Comparison of ENCODE assay signal across 22 cellular contexts in the genomic region with DNA sequence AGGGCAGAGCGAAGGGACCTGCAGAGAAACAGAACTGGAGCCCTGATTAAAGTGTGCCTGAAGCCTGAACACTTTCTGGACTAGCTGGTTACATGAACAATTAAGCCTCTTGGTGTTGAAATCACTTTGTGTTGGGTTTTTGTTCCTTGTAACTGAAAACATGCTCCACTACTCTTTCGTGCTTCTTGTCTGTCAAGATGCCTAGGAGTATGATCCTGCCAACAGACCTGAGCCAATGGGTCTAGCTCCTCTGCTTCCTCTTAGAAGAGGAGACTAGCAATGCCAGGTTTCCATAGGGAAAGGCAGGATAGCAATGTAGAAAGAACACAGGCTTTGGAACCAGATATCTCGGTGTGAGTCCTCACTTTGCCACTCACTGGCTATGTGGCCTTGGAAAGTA. TPM values are rescaled to one million over a fixed set of nuclear protein-coding genes. Genes with fewer than 3 reads are reported as not detected.
DNase-seq lines count a peak whose midpoint lies in the region; ATAC-seq and TF ChIP-seq lines count a peak whose summit lies in the region.
"Had no signal": no experiment of that assay in that cellular context is flagged by ENCODE, and none has a peak within 500 bp of the region (broad histone marks: within the 10 kb centered on the region; RNA-seq: fewer than 3 reads in every experiment).

No MANE protein-coding gene starts in this region.

- intact Hi-C loops in left lung (cut with DNase I) = loop anchor here in 1 of 2 donors (5.0 to 10.0 kb wide), 3 partner anchors 68 to 246 kb away; no protein-coding TSS in a partner anchor

- no peaks in the 10 kb centered on the region for H4K20me1 ChIP-seq in BLaER1 treated with 17β-estradiol and CSF1 and Interleukin-3, amounts not matched to agents 10 nM and 100 nM

- H3K4me3 Mint-ChIP-seq in activated T-helper 17 cell treated with anti-CD3 and anti-CD28 coated beads, Interleukin-2, amount 50 U/mL, for 72 hours = no peak overlapping the region
- H3K4me3 Mint-ChIP-seq: naive thymus-derived CD8-positive, alpha-beta T cell had no signal

- H3K9ac ChIP-seq in BLaER1 treated with 17β-estradiol and CSF1 and Interleukin-3, amounts not matched to agents 10 nM and 100 nM = no peak overlapping the region

- peaks cover 9% of the 10 kb centered on the region for H3K4me1 Mint-ChIP-seq in activated T-helper 17 cell treated with anti-CD3 and anti-CD28 coated beads, Interleukin-2, amount 50 U/mL, for 72 hours

- no peaks in the 10 kb centered on the region for H3K9me3 ChIP-seq in BLaER1 treated with 17β-estradiol and CSF1 and Interleukin-3, amounts not matched to agents 10 nM and 100 nM (replicated peaks in 1 of 11)
- no peaks in the 10 kb centered on the region for H3K9me3 ChIP-seq in left lung
- H3K9me3 ChIP-seq: prostate gland, thyroid gland had no signal

- H3K36me3 Mint-ChIP-seq in activated T-helper 17 cell treated with anti-CD3 and anti-CD28 coated beads, Interleukin-2, amount 50 U/mL, for 72 hours (ENCODE audit: low read depth) = no peaks in the 10 kb centered on the region
- no peaks in the 10 kb centered on the region for H3K36me3 Mint-ChIP-seq in activated naive CD4-positive, alpha-beta T cell treated with anti-CD3 and anti-CD28 coated beads, Interleukin-2, amount 50 U/mL, for 72 hours
- H3K36me3 Mint-ChIP-seq: naive thymus-derived CD8-positive, alpha-beta T cell had no signal

- H3K4me2 ChIP-seq in BLaER1 treated with 17β-estradiol and CSF1 and Interleukin-3, amounts not matched to agents 10 nM and 100 nM = peak overlapping the region in 6 of 11 experiments; percentile 18 to 92 (median 64); a peak in 8 of 22 replicates

- peaks cover 37 to 67% (median 53%) of the 10 kb centered on the region in 10 experiments for H3K4me1 ChIP-seq in BLaER1 treated with 17β-estradiol and CSF1 and Interleukin-3, amounts not matched to agents 10 nM and 100 nM
- H3K4me1 ChIP-seq in left lung = peaks cover 40 to 64% of the 10 kb centered on the region in 2 donors
- H3K4me1 ChIP-seq: prostate gland had no signal

- H3K4me3 ChIP-seq in BLaER1 treated with 17β-estradiol and CSF1 and Interleukin-3, amounts not matched to agents 10 nM and 100 nM = no peak overlapping the region
- no peak overlapping the region for H3K4me3 ChIP-seq in left lung
- H3K4me3 ChIP-seq: adrenal gland, prostate gland, thyroid gland had no signal

- DNase-seq in left lung (no peak), substantia nigra (lab: John Stamatoyannopoulos, UW) (no peak), KG1 (lab: John Stamatoyannopoulos, UW) (no peak), SHP77 (lab: John Stamatoyannopoulos, UW) (no peak), NCI-H524 (lab: John Stamatoyannopoulos, UW) (no peak)
- DNase-seq in activated naive CD4-positive, alpha-beta T cell treated with anti-CD3 and anti-CD28 coated beads, Interleukin-2, amount 50 U/mL, for 72 hours (ENCODE audit: low spot score in 2 of 2) = no peak
- DNase-seq: activated CD4-positive, alpha-beta T cell treated with anti-CD3 and anti-CD28 coated beads for 1 hour; effector CD4-positive, alpha-beta T cell; mammary epithelial cell; naive thymus-derived CD8-positive, alpha-beta T cell; NCI-H1105 treated with DMSO at 0.1 percent for 48 hours; NCI-H2171; NCI-H774; stimulated activated CD8-positive, alpha-beta memory T cell treated with anti-CD3 and anti-CD28 coated beads, Interleukin-4, amount 100 ng/mL, for 48 hours; T1000; thyroid gland had no signal

- no peak for ATAC-seq in activated T-helper 17 cell treated with anti-CD3 and anti-CD28 coated beads, Interleukin-2, amount 50 U/mL, for 72 hours (replicated peaks)
- peak; percentile 6 for ATAC-seq in left lung
- no peak for ATAC-seq in activated naive CD4-positive, alpha-beta T cell treated with anti-CD3 and anti-CD28 coated beads, Interleukin-2, amount 50 U/mL, for 72 hours
- ATAC-seq: naive thymus-derived CD8-positive, alpha-beta T cell; SK-N-SH treated with all-trans-retinoic acid at 6 μM for 48 hours had no signal

- no peak for TF ChIP-seq CTCF in left lung (IDR thresholded peaks at IDR 0.05)

- H3K27me3 ChIP-seq in BLaER1 treated with 17β-estradiol and CSF1 and Interleukin-3, amounts not matched to agents 10 nM and 100 nM = no peaks in the 10 kb centered on the region
- no peaks in the 10 kb centered on the region for H3K27me3 ChIP-seq in left lung
- H3K27me3 ChIP-seq: adrenal gland, thyroid gland had no signal

- H3K36me3 ChIP-seq in BLaER1 treated with 17β-estradiol and CSF1 and Interleukin-3, amounts not matched to agents 10 nM and 100 nM = no peaks in the 10 kb centered on the region
- no peaks in the 10 kb centered on the region for H3K36me3 ChIP-seq in left lung
- H3K36me3 ChIP-seq: adrenal gland, prostate gland, thyroid gland had no signal

- no peaks in the 10 kb centered on the region for H3K9me3 Mint-ChIP-seq in activated T-helper 17 cell treated with anti-CD3 and anti-CD28 coated beads, Interleukin-2, amount 50 U/mL, for 72 hours
- no peaks in the 10 kb centered on the region for H3K9me3 Mint-ChIP-seq in activated naive CD4-positive, alpha-beta T cell treated with anti-CD3 and anti-CD28 coated beads, Interleukin-2, amount 50 U/mL, for 72 hours
- H3K9me3 Mint-ChIP-seq: naive thymus-derived CD8-positive, alpha-beta T cell had no signal

- no peaks in the 10 kb centered on the region for H3K27me3 Mint-ChIP-seq in activated T-helper 17 cell treated with anti-CD3 and anti-CD28 coated beads, Interleukin-2, amount 50 U/mL, for 72 hours
- H3K27me3 Mint-ChIP-seq: naive thymus-derived CD8-positive, alpha-beta T cell had no signal

- peak overlapping the region; percentile 12 for H3K27ac Mint-ChIP-seq in activated T-helper 17 cell treated with anti-CD3 and anti-CD28 coated beads, Interleukin-2, amount 50 U/mL, for 72 hours
- H3K27ac Mint-ChIP-seq in activated naive CD4-positive, alpha-beta T cell treated with anti-CD3 and anti-CD28 coated beads, Interleukin-2, amount 50 U/mL, for 72 hours = no peak overlapping the region

- peak overlapping the region in 5 of 11 experiments; percentile 3 to 48 (median 32); a peak in 5 of 22 replicates for H3K27ac ChIP-seq in BLaER1 treated with 17β-estradiol and CSF1 and Interleukin-3, amounts not matched to agents 10 nM and 100 nM
- H3K27ac ChIP-seq in left lung (peak overlapping the region in 1 of 2 donors; percentile 30), substantia nigra (ENCODE audit: low read depth, low read length, poor library complexity, severe bottlenecking) (peak overlapping the region; percentile 28)
- H3K27ac ChIP-seq: HL-60, prostate gland, thyroid gland had no signal

RNA-seq across cellular contexts. Expression of gene IRAG1, which starts 40.3 kb away (rescaled TPM):
- under 1 TPM in 1 of 2 donors, not detected in 1; 0.13 TPM for total RNA-seq in activated T-helper 17 cell treated with anti-CD3 and anti-CD28 coated beads, Interleukin-2, amount 50 U/mL, for 72 hours
- total RNA-seq in left lung = 10 to 100 TPM; 17.0 to 17.5 TPM
- total RNA-seq in activated naive CD4-positive, alpha-beta T cell treated with anti-CD3 and anti-CD28 coated beads, Interleukin-2, amount 50 U/mL, for 72 hours = not detected
- total RNA-seq: naive thymus-derived CD8-positive, alpha-beta T cell had no signal

Comparison
In these comparisons a context has a peak if more than half of its experiments do, and no peak if none do; other contexts are left out.
1. RNA of gene IRAG1, which starts 40.3 kb away (total RNA-seq): 17.0 to 17.5 TPM in left lung; 0.13 TPM in activated T-helper 17 cell treated with anti-CD3 and anti-CD28 coated beads, Interleukin-2, amount 50 U/mL, for 72 hours and not detected in activated naive CD4-positive, alpha-beta T cell treated with anti-CD3 and anti-CD28 coated beads, Interleukin-2, amount 50 U/mL, for 72 hours; every median in the first group is over 10 times any median in the second.